Comparison of ENCODE assay signal across 1 cellular context in genomic region chr5:145856285-145856818, GRCh38.
A peak's percentile ranks its signal among the peaks of the same experiment; 100 is the strongest.
TF ChIP-seq lines count a peak whose summit lies in the region.

No MANE protein-coding gene starts in this region.

TF ChIP-seq in HepG2, 621 proteins besides CTCF, POLR2A, EP300 and RAD21 (continued from another document and continues in another):
- no peak for TF ChIP-seq ZBTB40 (IDR thresholded peaks at IDR 0.05)
- TF ChIP-seq ZBTB40 (CRISPR knock-in tag; IDR thresholded peaks at IDR 0.05) = peak; percentile 22; the same call in 1 of the 2 replicates
- TF ChIP-seq CREB1 (IDR thresholded peaks at IDR 0.05) = 0 out of 2 replicates have a peak, but pooled peaks have one; percentile 6
- TF ChIP-seq CREB1 (CRISPR knock-in tag; IDR thresholded peaks at IDR 0.05) = no peak
- TF ChIP-seq KLF11 (CRISPR knock-in tag; IDR thresholded peaks at IDR 0.05) = no peak
- peak; percentile 80 for TF ChIP-seq NRL (CRISPR knock-in tag; IDR thresholded peaks at IDR 0.05; ENCODE audit: borderline replicate concordance)
- TF ChIP-seq SMC3 (IDR thresholded peaks at IDR 0.05; ENCODE audit: low read length) = no peak
- TF ChIP-seq ZFY (CRISPR knock-in tag; IDR thresholded peaks at IDR 0.05) = peak; percentile 17; the same call in 1 of the 2 replicates
- TF ChIP-seq ZNF292 (CRISPR knock-in tag; IDR thresholded peaks at IDR 0.05; ENCODE audit: borderline replicate concordance, low read depth) = peak; percentile 78; the same call in 1 of the 2 replicates
- 0 out of 2 replicates have a peak, but pooled peaks have one; percentile 13 for TF ChIP-seq GATAD2A (CRISPR knock-in tag; IDR thresholded peaks at IDR 0.05)
- TF ChIP-seq ZNF580 (CRISPR knock-in tag; IDR thresholded peaks at IDR 0.05; ENCODE audit: borderline replicate concordance, low read depth) = peak; percentile 44; the same call in 1 of the 2 replicates
- TF ChIP-seq XRCC5 (optimal IDR thresholded peaks at IDR 0.05; ENCODE audit: low read length) = peak; percentile 40
- TF ChIP-seq KDM5B (CRISPR knock-in tag; IDR thresholded peaks at IDR 0.05; ENCODE audit: borderline replicate concordance) = peak; percentile 55; the same call in 1 of the 2 replicates
- peak; percentile 27; the same call in 1 of the 2 replicates for TF ChIP-seq FOXO1 (CRISPR knock-in tag; IDR thresholded peaks at IDR 0.05)
- peak; percentile 67 for TF ChIP-seq ZFX (CRISPR knock-in tag; IDR thresholded peaks at IDR 0.05; ENCODE audit: low read depth)
- no peak for TF ChIP-seq CCDC6 (CRISPR knock-in tag; IDR thresholded peaks at IDR 0.05)
- TF ChIP-seq RBFOX2 (IDR thresholded peaks at IDR 0.05; ENCODE audit: low read depth, low read length) = 0 out of 2 replicates have a peak, but pooled peaks have one; percentile 14
- peak in 1 of 2 experiments; percentile 27; a peak in 1 of 4 replicates for TF ChIP-seq HMGXB4 (CRISPR knock-in tag; IDR thresholded peaks at IDR 0.05; ENCODE audit: borderline replicate concordance in 1 of 2, low read depth in 1 of 2)
- TF ChIP-seq UBTF (CRISPR knock-in tag; IDR thresholded peaks at IDR 0.05) = peak; percentile 79
- TF ChIP-seq MLX (CRISPR knock-in tag; IDR thresholded peaks at IDR 0.05) = no peak
- TF ChIP-seq GABPB1 (CRISPR knock-in tag; IDR thresholded peaks at IDR 0.05) = peak; percentile 30; the same call in 1 of the 2 replicates
- peak; percentile 21; the same call in 1 of the 2 replicates for TF ChIP-seq ZNF788 (CRISPR knock-in tag; IDR thresholded peaks at IDR 0.05; ENCODE audit: borderline replicate concordance)
- no peak for TF ChIP-seq ZHX2 (IDR thresholded peaks at IDR 0.05; ENCODE audit: low read depth)
- no peak for TF ChIP-seq ZHX2 (CRISPR knock-in tag; IDR thresholded peaks at IDR 0.05; ENCODE audit: borderline replicate concordance)
- TF ChIP-seq PHF21A (CRISPR knock-in tag; IDR thresholded peaks at IDR 0.05) = peak; percentile 45
- TF ChIP-seq ETV5 (CRISPR knock-in tag; IDR thresholded peaks at IDR 0.05; ENCODE audit: borderline replicate concordance) = peak; percentile 57; the same call in 1 of the 2 replicates
- no peak for TF ChIP-seq ZKSCAN5 (CRISPR knock-in tag; IDR thresholded peaks at IDR 0.05)
- TF ChIP-seq TAF1 (CRISPR knock-in tag; IDR thresholded peaks at IDR 0.05) = peak; percentile 35; the same call in 1 of the 2 replicates
- TF ChIP-seq HNRNPLL (IDR thresholded peaks at IDR 0.05; ENCODE audit: low read depth, low read length, poor library complexity, severe bottlenecking) = peak; percentile 51
- TF ChIP-seq POLR2G (IDR thresholded peaks at IDR 0.05; ENCODE audit: low read depth, low read length) = peak; percentile 73
